In the genomic region with DNA sequence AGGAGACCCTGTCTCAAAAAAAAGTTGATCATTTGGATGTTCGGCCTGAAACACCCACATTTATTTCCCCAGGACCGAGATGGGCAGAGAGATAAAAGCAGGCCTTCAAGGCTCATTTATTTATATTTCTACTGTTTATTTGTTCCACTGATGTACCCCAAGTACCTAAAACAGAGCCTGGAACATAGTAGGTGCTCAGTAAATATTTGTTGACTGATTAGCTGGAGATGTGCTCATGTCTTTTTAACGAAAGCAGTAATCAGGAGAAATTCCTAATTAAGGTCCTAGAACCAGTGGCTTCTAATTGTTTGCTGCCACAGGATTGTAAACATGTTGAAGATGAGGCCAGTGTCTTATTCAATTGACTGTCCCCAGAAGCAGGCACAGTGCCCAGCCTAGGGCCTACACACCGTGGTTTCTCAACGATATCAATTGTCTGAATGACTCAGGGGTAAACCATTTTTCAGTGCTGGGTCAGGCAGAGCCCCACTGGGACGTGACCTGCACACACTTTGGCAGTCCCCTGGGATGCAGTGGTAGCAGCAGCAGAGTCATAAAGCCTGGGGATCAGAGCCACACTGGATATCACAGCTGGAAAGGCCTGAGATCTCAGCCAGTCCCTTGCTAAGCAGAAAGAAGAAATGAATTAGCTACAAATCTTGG, we compare ENCODE assay signal across 14 cellular contexts. TPM values are rescaled to one million over a fixed set of nuclear protein-coding genes. Genes with fewer than 3 reads are reported as not detected.
DNase-seq lines count a peak whose midpoint lies in the region; ATAC-seq, FAIRE-seq and TF ChIP-seq lines count a peak whose summit lies in the region.
"Had no signal": no experiment of that assay in that cellular context is flagged by ENCODE, and none has a peak within 500 bp of the region (broad histone marks: within the 10 kb centered on the region; RNA-seq: fewer than 3 reads in every experiment).

No MANE protein-coding gene starts in this region.

- H3K9ac ChIP-seq in K562 (ENCODE audit: insufficient read depth in 1 of 2, low read depth in 2 of 2, low read length in 2 of 2), result peak overlapping the region in 1 of 2 experiments; percentile 20; a peak in 1 of 4 replicates

- no peak for FAIRE-seq in K562 (lab: Jason Lieb, UNC)
- no peak for FAIRE-seq in D721Med (lab: Jason Lieb, UNC)

- DNase-seq in BE2C (peak; percentile 75), LHCN-M2 (ENCODE audit: low read depth) (peak; percentile 93), K562 (ENCODE audit: extremely low read depth in 1 of 4, low spot score in 3 of 4) (no peak), lung microvascular endothelial cell (ENCODE audit: low read depth in 2 of 2) (peak; percentile 11 to 23), Right ventricle myocardium inferior (ENCODE audit: missing footprints) (no peak), D721Med (ENCODE audit: insufficient read length, low spot score) (no peak)
- DNase-seq in stimulated activated CD8-positive, alpha-beta memory T cell treated with anti-CD3 and anti-CD28 coated beads, Interleukin-4, amount 100 ng/mL, for 48 hours, result no peak
- DNase-seq: activated CD4-positive, CD25-positive, alpha-beta regulatory T cell treated with anti-CD3 and anti-CD28 coated beads, Interleukin-2, amount 50 U/mL, for 72 hours; activated gamma-delta T cell treated with Interleukin-2 at 50 U/mL for 16 hours; effector memory CD8-positive, alpha-beta T cell; left colon; NCI-H1436 had no signal

- no peak overlapping the region for H3K27ac ChIP-seq in K562 (ENCODE audit: extremely low read depth, low read depth, low read length)

- POLR2A ChIA-PET in K562 (lab: Yijun Ruan, JAX), result interaction anchor here (0.9 kb wide), 1 partner anchor 15 kb away, joined by 3 read pairs; no protein-coding TSS in a partner anchor

- H3K9me1 ChIP-seq in K562 (ENCODE audit: control insufficient read depth, insufficient read depth, low read length), result no peaks in the 10 kb centered on the region

- CTCF ChIA-PET in K562 (lab: Yijun Ruan, JAX; ENCODE audit: low intra/inter-chr PET ratio), result no interaction called here

- intact Hi-C loops in K562 (cut with micrococcal nuclease) (no loop called here), Right ventricle myocardium inferior (cut with DNase I) (no loop called here)

- H3K4me3 ChIP-seq in BE2C (ENCODE audit: low read depth, low read length) (no peak overlapping the region), K562 (no peak overlapping the region)

- ATAC-seq in K562 (no peak), Right ventricle myocardium inferior (no peak), GM18502 (IDR thresholded peaks at IDR 0.05; ENCODE audit: poor library complexity, unreplicated experiment) (no peak)
- ATAC-seq: effector memory CD8-positive, alpha-beta T cell; left colon had no signal

- no peak for TF ChIP-seq CTCF in BE2C (IDR thresholded peaks at IDR 0.05; ENCODE audit: low read depth, low read length)
- TF ChIP-seq CTCF in K562 (IDR thresholded peaks at IDR 0.05 in 2 of 3, conservative IDR thresholded peaks at IDR 0.05 in 1 of 3; ENCODE audit: insufficient read depth in 2 of 3, low read depth in 1 of 3, low read length in 3 of 3), result no peak
- no peak for TF ChIP-seq CTCF in D721Med (IDR thresholded peaks at IDR 0.05; ENCODE audit: insufficient read depth, missing control alignments)

- WGBS in K562 (ENCODE audit: insufficient coverage, low coverage, missing lambda C conversion rate), result 15% methylated on average over 6 of the region's 6 CpGs

- H3K36me3 ChIP-seq in BE2C (no peaks in the 10 kb centered on the region), K562 (ENCODE audit: control insufficient read depth, insufficient read depth, low read length) (no peaks in the 10 kb centered on the region)

- TF ChIP-seq RAD21 in K562 (CRISPR knock-in tag; conservative IDR thresholded peaks at IDR 0.05 in 1 of 2, IDR thresholded peaks at IDR 0.05 in 1 of 2), result no peak

- no peak for TF ChIP-seq POLR2A in K562 (conservative IDR thresholded peaks at IDR 0.05)

- no TSS peak for BruUV-seq in K562 (replicated peaks; lab: Mats Ljungman, UMichigan)

- TF ChIP-seq EP300 in K562 (IDR thresholded peaks at IDR 0.05; ENCODE audit: low read length), result no peak

- no peaks in the 10 kb centered on the region for H3K9me3 ChIP-seq in BE2C
- no peaks in the 10 kb centered on the region for H3K9me3 ChIP-seq in K562 (replicated peaks; ENCODE audit: control insufficient read depth, insufficient read depth, low read depth, low read length)

- H4K20me1 ChIP-seq in K562 (replicated peaks; ENCODE audit: control insufficient read depth, insufficient read depth, low read length), result no peaks in the 10 kb centered on the region

- H2AFZ ChIP-seq in K562 (ENCODE audit: low read depth, low read length), result no peak overlapping the region

- H3K79me2 ChIP-seq in K562 (ENCODE audit: control insufficient read depth, insufficient read depth, low read length), result no peaks in the 10 kb centered on the region

- H3K4me2 ChIP-seq in K562 (ENCODE audit: insufficient read depth, low read length), result no peak overlapping the region

- in situ Hi-C loops in K562 (cut with MboI), result no loop called here

- H3K27me3 ChIP-seq in BE2C (no peaks in the 10 kb centered on the region), K562 (ENCODE audit: control insufficient read depth in 2 of 2, insufficient read depth in 2 of 2, low read length in 2 of 2) (peaks cover 4 to 19% of the 10 kb centered on the region in 2 experiments; a peak in 4 of 5 replicates)

- no peaks in the 10 kb centered on the region for H3K4me1 ChIP-seq in BE2C
- H3K4me1 ChIP-seq in K562 (replicated peaks in 1 of 2; ENCODE audit: control insufficient read depth in 2 of 2, insufficient read depth in 2 of 2, low read length in 2 of 2), result peaks cover 7 to 14% of the 10 kb centered on the region in 2 experiments

RNA-seq across cellular contexts. Expression of gene SOST, which starts 34.8 kb away (rescaled TPM):
- not detected for polyA plus RNA-seq in BE2C (2012; ENCODE audit: insufficient read depth, insufficient read length, low read depth)
- total RNA-seq in LHCN-M2 (2014; rRNA removed) (not detected in 2 replicates), K562 (2014; rRNA removed) (not detected in 2 replicates), K562 (2014; rRNA removed; fragmentation: Illumina TruSeq; extraction: Trizol) (not detected in 2 replicates), K562 (2015; rRNA removed; fragmentation: Illumina TruSeq; extraction: Trizol) (not detected in 2 replicates), K562 (2021) (not detected in 2 replicates), lung microvascular endothelial cell (not detected in 2 replicates), Right ventricle myocardium inferior (not detected)
- not detected for polyA plus RNA-seq in LHCN-M2 (2012)
- not detected in 2 replicates for total RNA-seq in K562 (2011; cell fraction: chromatin; rRNA removed; ENCODE audit: low replicate concordance)
- not detected in 2 replicates for total RNA-seq in K562 (2011; cell fraction: nucleolus; rRNA removed)
- not detected in 2 replicates for total RNA-seq in K562 (2011; cell fraction: nucleoplasm; rRNA removed)
- polyA plus RNA-seq in K562 (2011; rRNA removed) (not detected in 2 replicates), K562 (2014; fragmentation: Illumina TruSeq; extraction: Trizol) (not detected in 2 replicates), K562 (2014; fragmentation: Nextera tagmentation; extraction: Ambion mirVana) (not detected), K562 (2014; rRNA removed) (not detected in 2 replicates)
- polyA plus RNA-seq in K562 (2011; cell fraction: cytosol; rRNA removed), result not detected in 2 replicates
- not detected in 2 replicates for polyA plus RNA-seq in K562 (2011; cell fraction: nucleus; rRNA removed)
- polyA plus RNA-seq in K562 (2012), result 0.06 TPM in 1 of 2 replicates, not detected in the other
- not detected in 2 replicates for polyA minus RNA-seq in K562 (2011; rRNA and poly(A)+ RNA removed)
- polyA minus RNA-seq in K562 (2011; cell fraction: cytosol; rRNA and poly(A)+ RNA removed), result not detected in 2 replicates
- not detected in 2 replicates for polyA minus RNA-seq in K562 (2011; cell fraction: nucleus; rRNA and poly(A)+ RNA removed)
- total RNA-seq: left colon had no signal
- polyA plus RNA-seq: CD14-positive monocyte had no signal

RNA-seq across cellular contexts. Expression of gene DUSP3, which starts 54.9 kb away (rescaled TPM):
- 33.4 TPM for polyA plus RNA-seq in BE2C (2012; ENCODE audit: insufficient read depth, insufficient read length, low read depth)
- 55.6 and 59.8 TPM in 2 replicates for total RNA-seq in LHCN-M2 (2014; rRNA removed)
- 52.2 TPM for polyA plus RNA-seq in LHCN-M2 (2012)
- 10.7 and 20.7 TPM in 2 replicates for total RNA-seq in K562 (2011; cell fraction: chromatin; rRNA removed; ENCODE audit: low replicate concordance)
- 17.7 and 19.6 TPM in 2 replicates for total RNA-seq in K562 (2011; cell fraction: nucleolus; rRNA removed)
- 17.4 and 24.8 TPM in 2 replicates for total RNA-seq in K562 (2011; cell fraction: nucleoplasm; rRNA removed)
- 9.4 and 13.2 TPM in 2 replicates for total RNA-seq in K562 (2014; rRNA removed)
- 11.9 and 12.3 TPM in 2 replicates for total RNA-seq in K562 (2014; rRNA removed; fragmentation: Illumina TruSeq; extraction: Trizol)
- 13.3 and 15.4 TPM in 2 replicates for total RNA-seq in K562 (2015; rRNA removed; fragmentation: Illumina TruSeq; extraction: Trizol)
- total RNA-seq in K562 (2021), result 14.4 and 15.5 TPM in 2 replicates
- polyA plus RNA-seq in K562 (2011; rRNA removed), result 19.8 and 20.2 TPM in 2 replicates
- polyA plus RNA-seq in K562 (2011; cell fraction: cytosol; rRNA removed), result 20.3 and 21.1 TPM in 2 replicates
- polyA plus RNA-seq in K562 (2011; cell fraction: nucleus; rRNA removed), result 22.7 and 23.3 TPM in 2 replicates
- polyA plus RNA-seq in K562 (2012), result 11.5 and 16.7 TPM in 2 replicates
- polyA plus RNA-seq in K562 (2014; fragmentation: Illumina TruSeq; extraction: Trizol), result 13.2 and 13.6 TPM in 2 replicates
- polyA plus RNA-seq in K562 (2014; fragmentation: Nextera tagmentation; extraction: Ambion mirVana), result 1 to 10 TPM; 4.1 to 5.0 TPM
- polyA plus RNA-seq in K562 (2014; rRNA removed), result 11.9 and 13.1 TPM in 2 replicates
- polyA minus RNA-seq in K562 (2011; rRNA and poly(A)+ RNA removed), result 14.9 and 15.9 TPM in 2 replicates
- 16.9 and 17.3 TPM in 2 replicates for polyA minus RNA-seq in K562 (2011; cell fraction: cytosol; rRNA and poly(A)+ RNA removed)
- polyA minus RNA-seq in K562 (2011; cell fraction: nucleus; rRNA and poly(A)+ RNA removed), result 11.0 and 13.8 TPM in 2 replicates
- 41.6 and 76.2 TPM in 2 replicates for total RNA-seq in lung microvascular endothelial cell
- total RNA-seq in Right ventricle myocardium inferior, result 260 TPM

RNA-seq across cellular contexts. Expression of gene CFAP97D1, which starts 56.4 kb away (rescaled TPM):
- 0.31 TPM for polyA plus RNA-seq in BE2C (2012; ENCODE audit: insufficient read depth, insufficient read length, low read depth)
- total RNA-seq in LHCN-M2 (2014; rRNA removed) (under 0.01 and 0.06 TPM in 2 replicates), K562 (2014; rRNA removed) (not detected in 2 replicates), K562 (2014; rRNA removed; fragmentation: Illumina TruSeq; extraction: Trizol) (not detected in 2 replicates), K562 (2015; rRNA removed; fragmentation: Illumina TruSeq; extraction: Trizol) (not detected in 2 replicates), K562 (2021) (not detected in 2 replicates), lung microvascular endothelial cell (not detected in 2 replicates), Right ventricle myocardium inferior (not detected)
- polyA plus RNA-seq in LHCN-M2 (2012), result not detected
- 0.07 TPM in 1 of 2 replicates, not detected in the other for total RNA-seq in K562 (2011; cell fraction: chromatin; rRNA removed; ENCODE audit: low replicate concordance)
- not detected in 2 replicates for total RNA-seq in K562 (2011; cell fraction: nucleolus; rRNA removed)
- total RNA-seq in K562 (2011; cell fraction: nucleoplasm; rRNA removed), result not detected in 2 replicates
- polyA plus RNA-seq in K562 (2011; rRNA removed) (not detected in 2 replicates), K562 (2014; fragmentation: Illumina TruSeq; extraction: Trizol) (not detected in 2 replicates), K562 (2014; fragmentation: Nextera tagmentation; extraction: Ambion mirVana) (not detected), K562 (2014; rRNA removed) (not detected in 2 replicates)
- polyA plus RNA-seq in K562 (2011; cell fraction: cytosol; rRNA removed), result not detected in 2 replicates
- not detected in 2 replicates for polyA plus RNA-seq in K562 (2011; cell fraction: nucleus; rRNA removed)
- polyA plus RNA-seq in K562 (2012), result 0.01 TPM in 1 of 2 replicates, not detected in the other
- polyA minus RNA-seq in K562 (2011; rRNA and poly(A)+ RNA removed), result 0.04 TPM in 1 of 2 replicates, not detected in the other
- not detected in 2 replicates for polyA minus RNA-seq in K562 (2011; cell fraction: cytosol; rRNA and poly(A)+ RNA removed)
- polyA minus RNA-seq in K562 (2011; cell fraction: nucleus; rRNA and poly(A)+ RNA removed), result not detected in 2 replicates
- total RNA-seq: left colon had no signal
- polyA plus RNA-seq: CD14-positive monocyte had no signal

Comparison
In these comparisons a context has a peak if more than half of its experiments do, and no peak if none do; other contexts are left out.
1. DNase-seq: peak in BE2C (single experiment), LHCN-M2 (single experiment) and lung microvascular endothelial cell (2 of 2); none in K562 (0 of 4), Right ventricle myocardium inferior (single experiment), D721Med (single experiment) and stimulated activated CD8-positive, alpha-beta memory T cell treated with anti-CD3 and anti-CD28 coated beads, Interleukin-4, amount 100 ng/mL, for 48 hours (single experiment).